Comparison of ENCODE assay signal across 8 cellular contexts in genomic region chr5:139668924-139669680, GRCh38. TPM values are rescaled to one million over a fixed set of nuclear protein-coding genes. Genes with fewer than 3 reads are reported as not detected.
DNase-seq lines count a peak whose midpoint lies in the region; ATAC-seq and TF ChIP-seq lines count a peak whose summit lies in the region.

No MANE protein-coding gene starts in this region.

- intact Hi-C loops in left ventricle myocardium inferior (cut with micrococcal nuclease) (no loop called here), left cardiac atrium (cut with DNase I) (no loop called here)

- H3K4me1 ChIP-seq in left ventricle myocardium inferior: peaks cover 97% of the 10 kb centered on the region
- H3K4me1 ChIP-seq in mononuclear cell (ENCODE audit: insufficient read depth, low read length): peaks cover 89% of the 10 kb centered on the region

- H3K27me3 ChIP-seq in left ventricle myocardium inferior (ENCODE audit: low read depth): no peaks in the 10 kb centered on the region
- H3K27me3 ChIP-seq in mononuclear cell (ENCODE audit: insufficient read depth, low read length): no peaks in the 10 kb centered on the region

- H3K9me3 ChIP-seq in left ventricle myocardium inferior (replicated peaks) (no peaks in the 10 kb centered on the region), mononuclear cell (ENCODE audit: low read depth, low read length) (no peaks in the 10 kb centered on the region)

- peak overlapping the region; percentile 91 for H3K27ac ChIP-seq in left ventricle myocardium inferior (replicated peaks)

- TF ChIP-seq CTCF in left ventricle myocardium inferior (IDR thresholded peaks at IDR 0.05; ENCODE audit: borderline replicate concordance): no peak

- no peak for DNase-seq in left ventricle myocardium inferior
- no peak for DNase-seq in left cardiac atrium
- peak; percentile 45 for DNase-seq in astrocyte of the hippocampus (ENCODE audit: low read depth, low spot score)
- DNase-seq in NCI-H2107 (lab: John Stamatoyannopoulos, UW): no peak

- ATAC-seq in left cardiac atrium (no peak), HG03175 (IDR thresholded peaks at IDR 0.05; ENCODE audit: unreplicated experiment) (no peak), GM19328 (IDR thresholded peaks at IDR 0.05; ENCODE audit: unreplicated experiment) (no peak), HG02870 (IDR thresholded peaks at IDR 0.05; ENCODE audit: unreplicated experiment) (no peak)

- no peaks in the 10 kb centered on the region for H3K36me3 ChIP-seq in left ventricle myocardium inferior

- H3K4me3 ChIP-seq in left ventricle myocardium inferior: peak overlapping the region; percentile 62
- peak overlapping the region; percentile 33 for H3K4me3 ChIP-seq in mononuclear cell (ENCODE audit: low read length)

RNA-seq across cellular contexts. Expression of gene CXXC5, which starts 21.0 kb away (rescaled TPM):
- total RNA-seq in left ventricle myocardium inferior: 56.9 TPM
- 10 to 100 TPM; 33.4 to 44.1 TPM for total RNA-seq in left cardiac atrium
- 82.8 TPM for total RNA-seq in mononuclear cell
